Comparison of ENCODE assay signal across 9 cellular contexts in the genomic region with DNA sequence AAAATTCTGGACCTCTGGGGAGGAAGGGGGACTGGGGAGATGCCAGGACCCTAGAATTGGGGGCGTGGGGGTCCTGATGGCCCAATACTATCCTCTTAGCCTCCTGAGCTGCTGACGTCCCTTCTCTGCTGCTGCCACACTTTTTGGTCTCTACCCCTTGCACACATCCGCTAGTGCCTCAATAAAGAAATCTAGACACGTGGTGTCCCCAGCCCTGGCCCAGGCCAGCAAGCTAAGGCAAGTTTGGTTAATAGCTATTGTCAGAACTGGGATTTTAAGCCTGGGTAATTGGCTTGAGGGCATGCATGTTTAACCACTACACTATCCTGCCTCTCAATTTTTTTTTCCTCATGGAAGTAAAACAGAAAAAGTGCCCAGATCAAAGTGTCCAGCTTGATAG. TPM values are rescaled to one million over a fixed set of nuclear protein-coding genes. Genes with fewer than 3 reads are reported as not detected.
DNase-seq lines count a peak whose midpoint lies in the region; ATAC-seq, FAIRE-seq and TF ChIP-seq lines count a peak whose summit lies in the region.
"Had no signal": no experiment of that assay in that cellular context is flagged by ENCODE, and none has a peak within 500 bp of the region (broad histone marks: within the 10 kb centered on the region; RNA-seq: fewer than 3 reads in every experiment).

No MANE protein-coding gene starts in this region.

- peaks cover 0 to 10% (median 1%) of the 10 kb centered on the region in 3 donors for H3K9me3 Mint-ChIP-seq in T-cell

- TF ChIP-seq POLR2A in GM19193 (IDR thresholded peaks at IDR 0.05; ENCODE audit: extremely low read depth, insufficient read depth, insufficient read length) (peak; percentile 74), H54 (IDR thresholded peaks at IDR 0.05; ENCODE audit: low read depth, low read length) (no peak)

- FAIRE-seq in H54 (lab: Jason Lieb, UNC): no peak

- H3K27me3 Mint-ChIP-seq in T-cell: no peaks in the 10 kb centered on the region

- peak in 29 of 34 experiments; percentile 8 to 50 (median 30) for DNase-seq in T-cell
- DNase-seq in ecto neural progenitor cell (ENCODE audit: low spot score): peak; percentile 37
- peak; percentile 48 to 55 for DNase-seq in stimulated activated CD4-positive, alpha-beta T cell treated with anti-CD3 and anti-CD28 coated beads, Interleukin-2, amount 100 ng/mL, for 24 hours
- no peak for DNase-seq in mesendoderm
- no peak for DNase-seq in GM10248 (ENCODE audit: extremely low spot score)
- DNase-seq in H54 (ENCODE audit: insufficient read length, low spot score): no peak
- no peak for DNase-seq in HuH-7 (ENCODE audit: low spot score)
- DNase-seq: IMR-90 had no signal

- POLR2A ChIA-PET in T-cell (lab: Charles Lee): no interaction called here
- POLR2A ChIA-PET in GM10248 (lab: Yijun Ruan, JAX): no interaction called here

- H3K23ac ChIP-seq in mesendoderm (ENCODE audit: low read length): no peak overlapping the region

- H3K4ac ChIP-seq in mesendoderm (ENCODE audit: low read depth, low read length): no peak overlapping the region

- H3K79me1 ChIP-seq in mesendoderm (ENCODE audit: low read length): no peaks in the 10 kb centered on the region

- peak overlapping the region; percentile 96 to 99 (median 99) for H3K4me3 Mint-ChIP-seq in T-cell

- H3K36me3 ChIP-seq in mesendoderm (ENCODE audit: control insufficient read depth, insufficient read depth, low read length): no peaks in the 10 kb centered on the region

- no peak overlapping the region for H2AK5ac ChIP-seq in mesendoderm (ENCODE audit: low read length)

- no peak overlapping the region for H4K5ac ChIP-seq in mesendoderm (ENCODE audit: low read length)

- no peak overlapping the region for H4K8ac ChIP-seq in mesendoderm (ENCODE audit: low read depth, low read length)

- no peak overlapping the region for H2BK15ac ChIP-seq in mesendoderm (replicated peaks; ENCODE audit: low read depth)

- no peak overlapping the region for H3K9ac ChIP-seq in mesendoderm (ENCODE audit: low read length)

- peak; percentile 21 to 54 (median 34) for ATAC-seq in T-cell (replicated peaks in 1 of 4)

- H3K4me3 ChIP-seq in mesendoderm (ENCODE audit: low read length): no peak overlapping the region

- no peak overlapping the region for H3K56ac ChIP-seq in mesendoderm (ENCODE audit: low read length)

- H3K36me3 Mint-ChIP-seq in T-cell: peaks cover 26% of the 10 kb centered on the region

- H3K79me2 ChIP-seq in mesendoderm (ENCODE audit: control insufficient read depth, insufficient read depth, low read length): no peaks in the 10 kb centered on the region

- H3K18ac ChIP-seq in mesendoderm (ENCODE audit: low read length): no peak overlapping the region

- no peaks in the 10 kb centered on the region for H3K4me1 ChIP-seq in mesendoderm (ENCODE audit: control insufficient read depth, low read depth, low read length)

- CTCF ChIA-PET in T-cell (lab: Charles Lee): interaction anchor here (0.6 to 3.0 kb wide), 4 partner anchors 13 to 173 kb away, joined by 3 to 27 read pairs (median 7); no protein-coding TSS in a partner anchor
- CTCF ChIA-PET in GM10248 (lab: Yijun Ruan, JAX): interaction anchor here (0.7 to 3.5 kb wide), 8 partner anchors 9 to 195 kb away, joined by 3 to 37 read pairs (median 3); no protein-coding TSS in a partner anchor

- TF ChIP-seq CTCF in GM10248 (IDR thresholded peaks at IDR 0.05; ENCODE audit: control extremely low read depth, extremely low read depth, low read depth, missing control alignments): no peak

- no peak overlapping the region for H2BK5ac ChIP-seq in mesendoderm (ENCODE audit: low read length)

- H3K4me1 Mint-ChIP-seq in T-cell: peaks cover 56 to 68% (median 64%) of the 10 kb centered on the region in 3 donors

- H3K27me3 ChIP-seq in mesendoderm (ENCODE audit: insufficient read depth, low read length, poor library complexity): no peaks in the 10 kb centered on the region

- WGBS in mesendoderm (ENCODE audit: extremely low coverage, insufficient coverage, low lambda C conversion rate): no CpG with 5 or more reads among the region's 4 CpGs

- H3K27ac ChIP-seq in mesendoderm (ENCODE audit: low read depth, low read length): no peak overlapping the region

- no peak overlapping the region for H2BK120ac ChIP-seq in mesendoderm (ENCODE audit: low read depth, low read length)

- peak overlapping the region; percentile 99 for H3K27ac Mint-ChIP-seq in T-cell

- H3K4me2 ChIP-seq in mesendoderm (ENCODE audit: low read length): no peak overlapping the region

RNA-seq across cellular contexts. Expression of a gene that starts 1.0 kb away (rescaled TPM):
- total RNA-seq in T-cell: 10 to 100 TPM; 44.8 to 75.5 (median 56.9) TPM
- 0.03 TPM for polyA plus RNA-seq in mesendoderm (2013, experiment 1 of 2)
- polyA plus RNA-seq in mesendoderm (2013, experiment 2 of 2): 0.06 TPM
- polyA plus RNA-seq: IMR-90 had no signal

RNA-seq across cellular contexts. Expression of a gene that starts 41.0 kb away (rescaled TPM):
- total RNA-seq in T-cell: 10 to 100 TPM; 18.4 to 38.5 (median 24.5) TPM
- 0.39 TPM for polyA plus RNA-seq in mesendoderm (2013, experiment 1 of 2)
- polyA plus RNA-seq in mesendoderm (2013, experiment 2 of 2): 0.46 TPM

Comparison
In these comparisons a context has a peak if more than half of its experiments do, and no peak if none do; other contexts are left out.
1. DNase-seq: peak in T-cell (29 of 34), ecto neural progenitor cell (single experiment) and stimulated activated CD4-positive, alpha-beta T cell treated with anti-CD3 and anti-CD28 coated beads, Interleukin-2, amount 100 ng/mL, for 24 hours (2 of 2); none in mesendoderm (single experiment), GM10248 (single experiment), H54 (single experiment) and HuH-7 (single experiment).